ENCODE assay signal across 3 cellular contexts in genomic region chr7:153532321-153532720, GRCh38.
"Had no signal": no experiment of that assay in that cellular context is flagged by ENCODE, and none has a peak within 500 bp of the region (broad histone marks: within the 10 kb centered on the region; RNA-seq: fewer than 3 reads in every experiment).

No MANE protein-coding gene starts in this region.

- ATAC-seq: GM12878 had no signal

- DNase-seq: GDM1, GF-D8 had no signal
